Comparison of ENCODE assay signal across 21 cellular contexts in genomic region chr1:64844609-64845008, GRCh38.
DNase-seq lines count a peak whose midpoint lies in the region; ATAC-seq, FAIRE-seq and TF ChIP-seq lines count a peak whose summit lies in the region.
"Had no signal": no experiment of that assay in that cellular context is flagged by ENCODE, and none has a peak within 500 bp of the region (broad histone marks: within the 10 kb centered on the region; RNA-seq: fewer than 3 reads in every experiment).

No MANE protein-coding gene starts in this region.

- H3K27ac Mint-ChIP-seq in natural killer cell, result peak overlapping the region; percentile 70 to 72
- peak overlapping the region in 1 of 2 donors; percentile 10 for H3K27ac Mint-ChIP-seq in natural killer cell treated with Interleukin-12 subunit alpha and Interleukin-12 subunit beta and Interleukin-15 and Interleukin-18, amount 100 ng/mL, for 72 hours
- peak overlapping the region; percentile 18 to 87 (median 70) for H3K27ac Mint-ChIP-seq in IgD-negative memory B cell
- H3K27ac Mint-ChIP-seq in immature natural killer cell, result peak overlapping the region; percentile 12 to 86 (median 72)
- no peak overlapping the region for H3K27ac Mint-ChIP-seq in type B pancreatic cell

- H3K27me3 Mint-ChIP-seq in natural killer cell (ENCODE audit: low read depth in 2 of 2), result no peaks in the 10 kb centered on the region
- H3K27me3 Mint-ChIP-seq in natural killer cell treated with Interleukin-12 subunit alpha and Interleukin-12 subunit beta and Interleukin-15 and Interleukin-18, amount 100 ng/mL, for 72 hours, result no peaks in the 10 kb centered on the region
- peaks cover 2% of the 10 kb centered on the region for H3K27me3 Mint-ChIP-seq in IgD-negative memory B cell
- H3K27me3 Mint-ChIP-seq in immature natural killer cell (ENCODE audit: low read depth in 3 of 3), result peaks cover 14 to 40% (median 36%) of the 10 kb centered on the region in 3 donors
- no peaks in the 10 kb centered on the region for H3K27me3 Mint-ChIP-seq in type B pancreatic cell

- no peaks in the 10 kb centered on the region for H3K36me3 ChIP-seq in colonic mucosa

- DNase-seq in natural killer cell (no peak), immature natural killer cell (no peak), type B pancreatic cell (ENCODE audit: extremely low spot score, unreplicated experiment) (peak; percentile 51), RCC 7860 (ENCODE audit: low spot score) (no peak), NCI-H1092 (lab: John Stamatoyannopoulos, UW) (no peak), colonic mucosa (no peak)
- DNase-seq in natural killer cell treated with Interleukin-12 subunit alpha and Interleukin-12 subunit beta and Interleukin-15 and Interleukin-18, amount 100 ng/mL, for 72 hours (ENCODE audit: low spot score), result no peak
- DNase-seq: C1 segment of cervical spinal cord, COR-L47, H9, KG1, MV-4-11, NCI-H1417 treated with DMSO at 0.1 percent for 48 hours, NCI-H187 treated with DMSO at 0.1 percent for 48 hours, NCI-H2227 treated with DMSO at 0.1 percent for 48 hours, NCI-H524, RPMI8226, SIG-M5 had no signal

- no peak overlapping the region for H3K9ac ChIP-seq in colonic mucosa (ENCODE audit: low read depth in 2 of 2, low read length in 2 of 2)

- no peaks in the 10 kb centered on the region for H3K27me3 ChIP-seq in colonic mucosa

- no peak overlapping the region for H3K4me3 ChIP-seq in colonic mucosa

- no peaks in the 10 kb centered on the region for H3K4me1 ChIP-seq in colonic mucosa

- no peak overlapping the region for H3K27ac ChIP-seq in colonic mucosa

- H3K9me3 Mint-ChIP-seq in natural killer cell, result no peaks in the 10 kb centered on the region
- no peaks in the 10 kb centered on the region for H3K9me3 Mint-ChIP-seq in natural killer cell treated with Interleukin-12 subunit alpha and Interleukin-12 subunit beta and Interleukin-15 and Interleukin-18, amount 100 ng/mL, for 72 hours
- H3K9me3 Mint-ChIP-seq in IgD-negative memory B cell, result no peaks in the 10 kb centered on the region
- no peaks in the 10 kb centered on the region for H3K9me3 Mint-ChIP-seq in immature natural killer cell
- H3K9me3 Mint-ChIP-seq in type B pancreatic cell, result no peaks in the 10 kb centered on the region
- H3K9me3 Mint-ChIP-seq: H9 had no signal

- ATAC-seq in natural killer cell, result no peak
- ATAC-seq in natural killer cell treated with Interleukin-12 subunit alpha and Interleukin-12 subunit beta and Interleukin-15 and Interleukin-18, amount 100 ng/mL, for 72 hours, result no peak
- ATAC-seq: HepG2 had no signal

- H3K36me3 Mint-ChIP-seq in natural killer cell (peaks cover 14% of the 10 kb centered on the region), IgD-negative memory B cell (peaks cover 2% of the 10 kb centered on the region), immature natural killer cell (peaks cover 16 to 70% (median 38%) of the 10 kb centered on the region in 3 donors), type B pancreatic cell (peaks cover 31% of the 10 kb centered on the region)
- peaks cover 11% of the 10 kb centered on the region for H3K36me3 Mint-ChIP-seq in natural killer cell treated with Interleukin-12 subunit alpha and Interleukin-12 subunit beta and Interleukin-15 and Interleukin-18, amount 100 ng/mL, for 72 hours

- TF ChIP-seq CTCF in natural killer cell (IDR thresholded peaks at IDR 0.05) (no peak), type B pancreatic cell (conservative IDR thresholded peaks at IDR 0.05) (no peak), colonic mucosa (IDR thresholded peaks at IDR 0.05) (no peak)

- intact Hi-C loops in natural killer cell (cut with micrococcal nuclease), result no loop called here
- intact Hi-C loops in colonic mucosa (cut with DNase I), result no loop called here

- no peaks in the 10 kb centered on the region for H3K9me3 ChIP-seq in colonic mucosa

- H3K4me1 Mint-ChIP-seq in natural killer cell (peaks cover 0 to 13% of the 10 kb centered on the region in 2 donors), IgD-negative memory B cell (peaks cover 4 to 14% (median 12%) of the 10 kb centered on the region in 3 donors), immature natural killer cell (peaks cover 6 to 8% of the 10 kb centered on the region in 2 donors), type B pancreatic cell (ENCODE audit: unreplicated experiment) (peaks cover 5% of the 10 kb centered on the region)
- H3K4me1 Mint-ChIP-seq in natural killer cell treated with Interleukin-12 subunit alpha and Interleukin-12 subunit beta and Interleukin-15 and Interleukin-18, amount 100 ng/mL, for 72 hours (ENCODE audit: low read depth in 2 of 2), result no peaks in the 10 kb centered on the region

- FAIRE-seq in RCC 7860 (lab: Jason Lieb, UNC), result no peak
- FAIRE-seq: G401.6, HepG2 had no signal

- H3K4me3 Mint-ChIP-seq in natural killer cell, result no peak overlapping the region
- no peak overlapping the region for H3K4me3 Mint-ChIP-seq in natural killer cell treated with Interleukin-12 subunit alpha and Interleukin-12 subunit beta and Interleukin-15 and Interleukin-18, amount 100 ng/mL, for 72 hours
- no peak overlapping the region for H3K4me3 Mint-ChIP-seq in IgD-negative memory B cell
- no peak overlapping the region for H3K4me3 Mint-ChIP-seq in immature natural killer cell
- no peak overlapping the region for H3K4me3 Mint-ChIP-seq in type B pancreatic cell
- H3K4me3 Mint-ChIP-seq: H9 had no signal
